34 cellular contexts compared by ENCODE assay signal in genomic region chr3:156029208-156029607, GRCh38.
"Had no signal": no experiment of that assay in that cellular context is flagged by ENCODE, and none has a peak within 500 bp of the region (broad histone marks: within the 10 kb centered on the region; RNA-seq: fewer than 3 reads in every experiment).

No MANE protein-coding gene starts in this region.

- H3K36me3 ChIP-seq: MG63 had no signal

- H3K9me3 ChIP-seq: MG63 had no signal

- H3K4me3 ChIP-seq: MG63 had no signal

- DNase-seq: MG63, MM.1S, MV-4-11, NCI-H1048, NCI-H1092, NCI-H1092 treated with DMSO at 0.1 percent for 48 hours, NCI-H1105, NCI-H1105 treated with DMSO at 0.1 percent for 48 hours, NCI-H1417, NCI-H1417 treated with DMSO at 0.1 percent for 48 hours, NCI-H1436, NCI-H1436 treated with DMSO at 0.1 percent for 48 hours, NCI-H146, NCI-H1694, NCI-H1694 treated with DMSO at 0.1 percent for 48 hours, NCI-H187, NCI-H187 treated with DMSO at 0.1 percent for 48 hours, NCI-H1930, NCI-H2029, NCI-H2029 treated with DMSO at 0.1 percent for 48 hours, NCI-H2081, NCI-H2081 treated with DMSO at 0.1 percent for 48 hours, NCI-H2107, NCI-H2171, NCI-H2171 treated with DMSO at 0.1 percent for 48 hours, NCI-H2227 treated with DMSO at 0.1 percent for 48 hours, NCI-H226, NCI-H345, NCI-H446, NCI-H446 treated with DMSO at 0.1 percent for 48 hours, NCI-H510A, NCI-H510A treated with DMSO at 0.1 percent for 48 hours, NCI-H524, NCI-H524 treated with DMSO at 0.1 percent for 48 hours had no signal
